ENCODE assay signal across 11 cellular contexts in the genomic region with DNA sequence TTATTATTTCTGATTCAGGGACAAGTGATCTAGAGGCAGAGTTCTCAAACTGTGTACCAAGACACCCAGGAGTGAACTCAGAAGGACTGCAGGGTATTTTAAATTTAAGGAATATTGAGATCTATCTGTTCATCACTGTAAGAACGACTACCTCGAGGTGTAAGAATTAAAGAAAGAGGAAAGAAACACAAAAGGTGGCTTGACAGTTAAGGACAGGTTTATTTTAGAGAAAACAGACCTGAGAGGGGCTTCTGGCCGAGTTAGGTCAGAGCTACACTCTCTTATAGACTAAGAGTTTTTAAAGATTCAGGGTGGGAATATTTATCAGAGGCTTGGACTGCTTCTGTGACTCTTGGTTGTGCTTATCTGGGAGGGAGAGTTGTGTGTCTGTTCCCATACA. TPM values are rescaled to one million over a fixed set of nuclear protein-coding genes. Genes with fewer than 3 reads are reported as not detected.
"Had no signal": no experiment of that assay in that cellular context is flagged by ENCODE, and none has a peak within 500 bp of the region (broad histone marks: within the 10 kb centered on the region; RNA-seq: fewer than 3 reads in every experiment).

No MANE protein-coding gene starts in this region.

- DNase-seq: GM23248, H9, HCEC 1CT, HFFc6, IMR-90, Karpas-422, KBM-7 had no signal

- H2AFZ ChIP-seq: GM23248 had no signal

- H3K27ac ChIP-seq: GM23248, HL-60, KMS-11 had no signal

- H3K4me2 ChIP-seq: KMS-11 had no signal

- H3K4me3 ChIP-seq: GM23248 had no signal

- H3K4me1 Mint-ChIP-seq: H9 had no signal

- H3K27ac Mint-ChIP-seq: H9, HFFc6 had no signal

- H3K4me3 Mint-ChIP-seq: H9, HFFc6 had no signal

RNA-seq across cellular contexts. Expression of gene NLRP5, which starts 12.6 kb away (rescaled TPM):
- total RNA-seq: GM23248, H1, H9, HFFc6, HT1080, IMR-90 had no signal
- polyA plus RNA-seq: GM23248, H1, IMR-90 had no signal

RNA-seq across cellular contexts. Expression of gene NLRP8, which starts 26.4 kb away (rescaled TPM):
- total RNA-seq: GM23248, H1, H9, HFFc6, HT1080, IMR-90 had no signal
- polyA plus RNA-seq: GM23248, H1, IMR-90 had no signal

RNA-seq across cellular contexts. Expression of gene NLRP13, which starts 41.8 kb away (rescaled TPM):
- total RNA-seq: GM23248, H1, H9, HFFc6, HT1080, IMR-90 had no signal
- polyA plus RNA-seq: GM23248, H1, IMR-90 had no signal
